Comparison of ENCODE assay signal across 14 cellular contexts in the genomic region with DNA sequence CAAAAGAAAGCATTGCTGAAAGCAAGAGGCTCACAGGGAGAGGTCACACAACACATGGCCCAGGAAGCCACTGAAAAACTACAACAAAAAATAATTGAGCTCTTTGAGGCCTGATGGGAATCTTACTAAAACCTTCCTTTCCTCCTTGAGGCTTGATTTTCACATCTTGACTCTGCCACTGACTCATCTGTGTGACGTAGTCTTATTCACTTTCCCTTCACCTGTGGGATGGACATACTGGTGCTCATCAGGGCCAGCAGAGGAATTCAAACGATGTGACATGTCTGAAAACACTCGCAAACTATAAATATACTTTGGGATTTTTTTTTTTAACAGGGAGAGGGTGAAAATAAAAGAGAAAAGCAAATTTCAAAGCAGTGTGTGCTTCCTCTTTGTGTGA.
"Had no signal": no experiment of that assay in that cellular context is flagged by ENCODE, and none has a peak within 500 bp of the region (broad histone marks: within the 10 kb centered on the region; RNA-seq: fewer than 3 reads in every experiment).

No MANE protein-coding gene starts in this region.

- H3K9me3 ChIP-seq: esophagus squamous epithelium, right atrium auricular region, sigmoid colon, upper lobe of left lung, uterus had no signal

- ATAC-seq: effector memory CD8-positive, alpha-beta T cell; natural killer cell had no signal

- H3K9me3 Mint-ChIP-seq: effector memory CD8-positive, alpha-beta T cell; natural killer cell had no signal

- H3K4me3 ChIP-seq: esophagus squamous epithelium, hepatocyte, right atrium auricular region, sigmoid colon, skin epidermis, upper lobe of left lung, uterus had no signal

- H3K4me3 Mint-ChIP-seq: effector memory CD8-positive, alpha-beta T cell; natural killer cell; neural crest cell had no signal

- H3K36me3 Mint-ChIP-seq: natural killer cell had no signal

- H3K27me3 ChIP-seq: hepatocyte, right atrium auricular region, upper lobe of left lung, uterus had no signal

- H3K36me3 ChIP-seq: esophagus squamous epithelium, right atrium auricular region, sigmoid colon, upper lobe of left lung, uterus had no signal

- DNase-seq: effector memory CD8-positive, alpha-beta T cell; esophagus squamous epithelium; foreskin fibroblast; head of caudate nucleus; natural killer cell; sigmoid colon; stimulated activated CD4-positive, alpha-beta T cell treated with anti-CD3 and anti-CD28 coated beads, Interleukin-12 subunit alpha, Interleukin-12 subunit beta, amount 100 ng/mL, for 4 hours; stimulated activated naive CD4-positive, alpha-beta T cell; upper lobe of left lung; uterus had no signal

- H3K27ac Mint-ChIP-seq: effector memory CD8-positive, alpha-beta T cell; natural killer cell had no signal

- H3K4me1 ChIP-seq: esophagus squamous epithelium, right atrium auricular region, sigmoid colon, upper lobe of left lung, uterus had no signal

- H3K4me1 Mint-ChIP-seq: natural killer cell had no signal
